ENCODE assay signal across 2 cellular contexts in genomic region chr11:25613899-25614298, GRCh38.
TF ChIP-seq lines count a peak whose summit lies in the region.

No MANE protein-coding gene starts in this region.

TF ChIP-seq in GM23338, 12 proteins besides CTCF, POLR2A, EP300 and RAD21 (continued from another document):
- TF ChIP-seq, protein P1, sequence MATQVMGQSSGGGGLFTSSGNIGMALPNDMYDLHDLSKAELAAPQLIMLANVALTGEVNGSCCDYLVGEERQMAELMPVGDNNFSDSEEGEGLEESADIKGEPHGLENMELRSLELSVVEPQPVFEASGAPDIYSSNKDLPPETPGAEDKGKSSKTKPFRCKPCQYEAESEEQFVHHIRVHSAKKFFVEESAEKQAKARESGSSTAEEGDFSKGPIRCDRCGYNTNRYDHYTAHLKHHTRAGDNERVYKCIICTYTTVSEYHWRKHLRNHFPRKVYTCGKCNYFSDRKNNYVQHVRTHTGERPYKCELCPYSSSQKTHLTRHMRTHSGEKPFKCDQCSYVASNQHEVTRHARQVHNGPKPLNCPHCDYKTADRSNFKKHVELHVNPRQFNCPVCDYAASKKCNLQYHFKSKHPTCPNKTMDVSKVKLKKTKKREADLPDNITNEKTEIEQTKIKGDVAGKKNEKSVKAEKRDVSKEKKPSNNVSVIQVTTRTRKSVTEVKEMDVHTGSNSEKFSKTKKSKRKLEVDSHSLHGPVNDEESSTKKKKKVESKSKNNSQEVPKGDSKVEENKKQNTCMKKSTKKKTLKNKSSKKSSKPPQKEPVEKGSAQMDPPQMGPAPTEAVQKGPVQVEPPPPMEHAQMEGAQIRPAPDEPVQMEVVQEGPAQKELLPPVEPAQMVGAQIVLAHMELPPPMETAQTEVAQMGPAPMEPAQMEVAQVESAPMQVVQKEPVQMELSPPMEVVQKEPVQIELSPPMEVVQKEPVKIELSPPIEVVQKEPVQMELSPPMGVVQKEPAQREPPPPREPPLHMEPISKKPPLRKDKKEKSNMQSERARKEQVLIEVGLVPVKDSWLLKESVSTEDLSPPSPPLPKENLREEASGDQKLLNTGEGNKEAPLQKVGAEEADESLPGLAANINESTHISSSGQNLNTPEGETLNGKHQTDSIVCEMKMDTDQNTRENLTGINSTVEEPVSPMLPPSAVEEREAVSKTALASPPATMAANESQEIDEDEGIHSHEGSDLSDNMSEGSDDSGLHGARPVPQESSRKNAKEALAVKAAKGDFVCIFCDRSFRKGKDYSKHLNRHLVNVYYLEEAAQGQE (IDR thresholded peaks at IDR 0.05; ENCODE audit: unreplicated experiment), result no peak
- TF ChIP-seq NANOG (IDR thresholded peaks at IDR 0.05; ENCODE audit: borderline replicate concordance) (no peak), ZNF331 (CRISPR knock-in tag; IDR thresholded peaks at IDR 0.05; ENCODE audit: low read depth) (no peak), POLR2AphosphoS5 (IDR thresholded peaks at IDR 0.05; ENCODE audit: low read depth) (no peak), ZNF114 (CRISPR knock-in tag; IDR thresholded peaks at IDR 0.05) (no peak), EZH2 (IDR thresholded peaks at IDR 0.05; ENCODE audit: low read depth, unreplicated experiment) (no peak), EZH2phosphoT487 (IDR thresholded peaks at IDR 0.05; ENCODE audit: unreplicated experiment) (no peak), STAT1 (IDR thresholded peaks at IDR 0.05; ENCODE audit: unreplicated experiment) (no peak), ZNF462 (CRISPR knock-in tag; IDR thresholded peaks at IDR 0.05) (no peak)
- TF ChIP-seq, protein P2, sequence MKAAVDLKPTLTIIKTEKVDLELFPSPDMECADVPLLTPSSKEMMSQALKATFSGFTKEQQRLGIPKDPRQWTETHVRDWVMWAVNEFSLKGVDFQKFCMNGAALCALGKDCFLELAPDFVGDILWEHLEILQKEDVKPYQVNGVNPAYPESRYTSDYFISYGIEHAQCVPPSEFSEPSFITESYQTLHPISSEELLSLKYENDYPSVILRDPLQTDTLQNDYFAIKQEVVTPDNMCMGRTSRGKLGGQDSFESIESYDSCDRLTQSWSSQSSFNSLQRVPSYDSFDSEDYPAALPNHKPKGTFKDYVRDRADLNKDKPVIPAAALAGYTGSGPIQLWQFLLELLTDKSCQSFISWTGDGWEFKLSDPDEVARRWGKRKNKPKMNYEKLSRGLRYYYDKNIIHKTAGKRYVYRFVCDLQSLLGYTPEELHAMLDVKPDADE (IDR thresholded peaks at IDR 0.05), result no peak

TF ChIP-seq in H1, 55 proteins besides CTCF, POLR2A, EP300 and RAD21 (continued from another document):
- TF ChIP-seq KDM4A (IDR thresholded peaks at IDR 0.05; ENCODE audit: low read depth, low read length, severe bottlenecking), result no peak
- TF ChIP-seq TCF12 (IDR thresholded peaks at IDR 0.05; ENCODE audit: low read depth, low read length), result no peak
- TF ChIP-seq CBX8 (IDR thresholded peaks at IDR 0.05; ENCODE audit: borderline replicate concordance, low read depth, low read length), result no peak
- TF ChIP-seq, protein P3, sequence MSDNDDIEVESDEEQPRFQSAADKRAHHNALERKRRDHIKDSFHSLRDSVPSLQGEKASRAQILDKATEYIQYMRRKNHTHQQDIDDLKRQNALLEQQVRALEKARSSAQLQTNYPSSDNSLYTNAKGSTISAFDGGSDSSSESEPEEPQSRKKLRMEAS (IDR thresholded peaks at IDR 0.05), result no peak
- no peak for TF ChIP-seq ATF2 (IDR thresholded peaks at IDR 0.05; ENCODE audit: low read length)
- no peak for TF ChIP-seq RNF2 (IDR thresholded peaks at IDR 0.05; ENCODE audit: borderline replicate concordance, low read depth, low read length, missing control alignments, poor library complexity, severe bottlenecking)
- TF ChIP-seq CEBPB (IDR thresholded peaks at IDR 0.05; ENCODE audit: low read depth, low read length), result no peak
- no peak for TF ChIP-seq CHD7 (IDR thresholded peaks at IDR 0.05; ENCODE audit: insufficient replicate concordance, low read length)
- TF ChIP-seq SRF (IDR thresholded peaks at IDR 0.05; ENCODE audit: low read depth, low read length), result no peak
- TF ChIP-seq HDAC6 (IDR thresholded peaks at IDR 0.05; ENCODE audit: low read depth, low read length), result no peak
- TF ChIP-seq POU5F1 (IDR thresholded peaks at IDR 0.05; ENCODE audit: low read depth, low read length), result no peak
- no peak for TF ChIP-seq CHD1 (IDR thresholded peaks at IDR 0.05; ENCODE audit: low read depth, low read length)
- TF ChIP-seq ZNF274 (IDR thresholded peaks at IDR 0.05; ENCODE audit: borderline replicate concordance, extremely low read depth, low read length), result no peak
- TF ChIP-seq CBX5 (IDR thresholded peaks at IDR 0.05; ENCODE audit: low read depth, low read length), result no peak
